8 cellular contexts compared by ENCODE assay signal in the genomic region with DNA sequence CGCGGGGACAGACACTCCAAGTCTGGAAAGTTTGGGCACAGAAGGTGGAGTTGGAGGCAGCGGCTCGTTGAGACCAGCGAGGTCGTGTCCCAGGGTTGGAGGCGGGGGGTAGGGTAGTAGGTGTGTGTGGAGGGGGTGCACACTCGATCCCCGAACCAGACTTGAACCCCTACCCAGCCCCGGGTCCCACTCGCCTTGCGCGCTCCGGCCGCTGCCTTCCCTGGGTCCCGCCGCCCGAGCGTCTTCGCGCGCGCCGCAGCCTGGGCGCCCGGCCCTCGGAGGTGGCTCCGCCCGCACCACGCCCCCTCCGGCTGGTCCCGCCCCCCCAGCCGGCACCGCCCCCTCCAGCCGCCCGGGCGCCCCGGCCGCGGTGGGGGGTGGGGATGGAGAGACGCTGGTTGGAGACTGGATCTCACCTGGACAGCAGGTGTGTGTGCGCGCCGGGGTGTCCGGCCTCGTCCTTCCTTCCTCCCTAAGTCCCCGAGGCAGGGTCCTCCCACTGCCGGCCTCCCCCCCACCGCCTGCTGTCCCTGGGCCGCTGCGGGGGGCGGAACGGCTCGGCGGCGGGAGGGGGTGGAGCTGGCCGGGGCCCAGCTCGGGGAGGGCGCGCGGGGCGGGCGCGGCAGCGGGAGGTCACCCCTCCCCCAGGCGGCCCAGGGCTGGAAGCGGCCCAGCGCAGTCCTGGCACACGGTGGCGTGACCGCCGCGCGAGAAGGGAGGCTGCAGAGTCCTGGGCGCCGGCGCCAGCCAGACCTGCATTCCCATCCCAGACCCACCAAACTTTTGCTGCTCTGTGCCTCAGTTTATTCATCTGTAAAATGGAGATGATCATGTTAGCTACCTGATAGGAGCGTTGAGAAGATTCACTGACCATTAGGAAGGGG. TPM values are rescaled to one million over a fixed set of nuclear protein-coding genes. Genes with fewer than 3 reads are reported as not detected.
DNase-seq lines count a peak whose midpoint lies in the region; ATAC-seq and TF ChIP-seq lines count a peak whose summit lies in the region.

TSS of gene KANK2 (minus strand) at position 255 of the 884 bp plus-strand sequence. CDS start 3,034 bp downstream, outside the sequence.

- H3K9ac ChIP-seq in KMS-11 = no peak within 1 kb of the TSS

- TF ChIP-seq CTCF in KMS-11 (conservative IDR thresholded peaks at IDR 0.05; ENCODE audit: low read depth, low read length) (no peak), foreskin fibroblast (IDR thresholded peaks at IDR 0.05; ENCODE audit: low read depth, low read length) (no peak), neural crest cell (conservative IDR thresholded peaks at IDR 0.05) (peak; percentile 17), stomach (IDR thresholded peaks at IDR 0.05) (peak in 3 of 7 experiments; percentile 12 to 19 (median 14))

- TF ChIP-seq EP300 in stomach (IDR thresholded peaks at IDR 0.05) = no peak

- H3K9me3 Mint-ChIP-seq in neural crest cell = no peaks in the 10 kb centered on the region

- intact Hi-C loops in stomach (cut with DNase I; ENCODE audit: low total_unique reads) = no loop called here

- H3K27ac ChIP-seq in KMS-11 (no peak within 1 kb of the TSS), stomach (peak within 1 kb of the TSS; percentile 88 to 98 (median 94))

- H3K4me3 Mint-ChIP-seq in neural crest cell = peak within 1 kb of the TSS; percentile 88

- H3K27ac Mint-ChIP-seq in neural crest cell (ENCODE audit: unreplicated experiment) = no peak within 1 kb of the TSS

- peak within 1 kb of the TSS; percentile 71; the same call in 1 of the 2 replicates for H2AFZ ChIP-seq in KMS-11 (ENCODE audit: low read depth)

- no peak for TF ChIP-seq POLR2A in stomach (IDR thresholded peaks at IDR 0.05)

- peak; percentile 66 for ATAC-seq in GM21576 (IDR thresholded peaks at IDR 0.05; ENCODE audit: unreplicated experiment)

- H3K4me1 Mint-ChIP-seq in neural crest cell = peaks cover 9% of the 10 kb centered on the region

- no peaks in the 10 kb centered on the region for H3K9me3 ChIP-seq in stomach

- peaks cover 2% of the 10 kb centered on the region for H3K36me3 Mint-ChIP-seq in neural crest cell (ENCODE audit: low read depth)

- peak within 1 kb of the TSS; percentile 60 for H3K4me2 ChIP-seq in KMS-11

- no peaks in the 10 kb centered on the region for H3K27me3 ChIP-seq in KMS-11 (ENCODE audit: insufficient read depth, low read depth)
- H3K27me3 ChIP-seq in stomach = no peaks in the 10 kb centered on the region

- H3K4me1 ChIP-seq in KMS-11 (ENCODE audit: low read depth, poor library complexity, severe bottlenecking) = peaks cover 6% of the 10 kb centered on the region
- H3K4me1 ChIP-seq in stomach = peaks cover 47 to 68% (median 58%) of the 10 kb centered on the region in 4 donors

- H3K36me3 ChIP-seq in KMS-11 (ENCODE audit: insufficient read depth) (no peaks in the 10 kb centered on the region), stomach (peaks cover 22 to 61% (median 52%) of the 10 kb centered on the region in 4 donors)

- no peaks in the 10 kb centered on the region for H3K79me2 ChIP-seq in KMS-11 (ENCODE audit: insufficient read depth, low read depth)

- H3K27me3 Mint-ChIP-seq in neural crest cell (ENCODE audit: low read depth) = no peaks in the 10 kb centered on the region

- H4K20me1 ChIP-seq in KMS-11 (ENCODE audit: insufficient read depth) = no peaks in the 10 kb centered on the region

- peak; percentile 36 for DNase-seq in DMS 273 treated with DMSO at 0.1 percent for 48 hours (lab: John Stamatoyannopoulos, UW)
- peak; percentile 74 to 75 for DNase-seq in SHP77 (lab: John Stamatoyannopoulos, UW)
- peak; percentile 28 to 68 (median 44) for DNase-seq in activated naive CD4-positive, alpha-beta T cell (lab: John Stamatoyannopoulos, UW)
- peak; percentile 73 to 92 for DNase-seq in foreskin fibroblast
- peak; percentile 71 for DNase-seq in neural crest cell (ENCODE audit: low read depth, low spot score)
- DNase-seq in stomach = peak; percentile 91

- no peak within 1 kb of the TSS for H3K4me3 ChIP-seq in KMS-11 (IDR thresholded peaks at IDR 0.05; ENCODE audit: insufficient read depth, low read depth, low read length)
- peak within 1 kb of the TSS; percentile 93 to 94 for H3K4me3 ChIP-seq in foreskin fibroblast (ENCODE audit: low read depth in 1 of 2, low read length in 2 of 2)
- peak within 1 kb of the TSS; percentile 67 to 77 (median 74) for H3K4me3 ChIP-seq in stomach

- 1 to 3% (median 1%) methylated on average over 18 to 78 of the region's 78 CpGs for WGBS in stomach, 5 donors

RNA-seq across cellular contexts. Expression of gene KANK2, which starts in this region (rescaled TPM):
- 32.1 and 34.2 TPM in 2 replicates for total RNA-seq in neural crest cell
- total RNA-seq in stomach = 100 to 1,000 TPM; 120 to 415 (median 251) TPM
- 100 to 1,000 TPM in 2 of 3 donors, 10 to 100 TPM in 1; 82.4 to 158 (median 144) TPM for polyA plus RNA-seq in stomach

Comparison
In these comparisons a context has a peak if more than half of its experiments do, and no peak if none do; other contexts are left out.
1. DNase-seq: peak in every context shown above with its lines; median percentile 91 in stomach; 82 in foreskin fibroblast; 74 in SHP77; 71 in neural crest cell; 44 in activated naive CD4-positive, alpha-beta T cell; 36 in DMS 273 treated with DMSO at 0.1 percent for 48 hours.